22 cellular contexts compared by ENCODE assay signal in the genomic region with DNA sequence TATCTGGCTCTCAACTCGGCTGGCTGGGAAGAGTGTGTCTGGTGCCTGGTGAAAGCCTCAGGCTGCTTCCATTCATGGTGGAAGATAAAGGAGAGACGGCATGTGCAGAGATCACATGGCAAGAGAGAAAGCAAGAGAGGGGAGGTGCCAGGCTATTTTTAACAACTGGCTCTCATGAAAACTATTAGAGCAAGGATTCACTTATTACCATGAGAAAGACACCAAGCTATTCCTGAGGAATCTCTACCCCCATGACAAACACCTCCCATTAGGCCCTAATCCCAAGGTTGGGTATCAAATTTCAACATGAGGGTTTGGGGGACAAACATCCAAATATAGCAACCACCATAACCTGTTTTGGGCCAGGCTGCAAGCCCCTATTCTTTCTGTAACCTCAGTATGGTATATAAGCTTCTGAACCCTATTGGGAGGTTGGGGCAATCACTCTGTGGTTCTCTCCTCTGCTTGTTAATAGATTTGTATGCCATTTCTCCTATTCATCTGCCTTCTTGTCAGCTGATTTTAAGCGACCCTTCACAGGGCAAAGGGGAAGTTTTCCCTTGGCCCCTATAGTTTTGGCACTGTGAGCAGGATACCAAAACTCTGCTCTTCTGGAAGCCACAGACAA.
DNase-seq lines count a peak whose midpoint lies in the region; ATAC-seq, FAIRE-seq and TF ChIP-seq lines count a peak whose summit lies in the region.
"Had no signal": no experiment of that assay in that cellular context is flagged by ENCODE, and none has a peak within 500 bp of the region (broad histone marks: within the 10 kb centered on the region; RNA-seq: fewer than 3 reads in every experiment).

No MANE protein-coding gene starts in this region.

- no peak overlapping the region; the same call in 1 of the 2 replicates for H2BK12ac ChIP-seq in H1 (ENCODE audit: low read depth, low read length)

- no peak for TF ChIP-seq RAD21 in H1 (IDR thresholded peaks at IDR 0.05 in 1 of 2, conservative IDR thresholded peaks at IDR 0.05 in 1 of 2; ENCODE audit: low read depth in 2 of 2, low read length in 2 of 2)

- no peak overlapping the region for H3K14ac ChIP-seq in H1 (ENCODE audit: insufficient read length)

- no peak overlapping the region for H3K23ac ChIP-seq in H1 (ENCODE audit: insufficient read length)

- no peaks in the 10 kb centered on the region for H3K36me3 ChIP-seq in HUES48 (ENCODE audit: control insufficient read depth, insufficient read depth, low read length)
- no peaks in the 10 kb centered on the region for H3K36me3 ChIP-seq in H1 (ENCODE audit: control insufficient read depth in 2 of 4, insufficient read depth in 4 of 4, low read length in 3 of 4)
- H3K36me3 ChIP-seq: BE2C, SJSA1 had no signal

- H3K9me3 Mint-ChIP-seq in mesothelial cell of epicardium = peaks cover 4% of the 10 kb centered on the region
- H3K9me3 Mint-ChIP-seq in natural killer cell = peaks cover 2% of the 10 kb centered on the region in 2 donors

- POLR2A ChIA-PET in H1 (lab: Charles Lee; ENCODE audit: partially characterized antibody) = interaction anchor here (0.9 to 1.9 kb wide), 6 partner anchors 9 to 58 kb away, joined by 3 to 6 read pairs (median 4); no protein-coding TSS in a partner anchor

- H3K27ac ChIP-seq in HUES48 (ENCODE audit: low read depth, low read length) = peak overlapping the region; percentile 88
- peak overlapping the region; percentile 53; the same call in 1 of the 2 replicates for H3K27ac ChIP-seq in H1 (ENCODE audit: low read depth, low read length)
- H3K27ac ChIP-seq: PC-9, SJSA1 had no signal

- no peaks in the 10 kb centered on the region for H3K23me2 ChIP-seq in H1 (ENCODE audit: low read depth, low read length)

- DNase-seq in EH (ENCODE audit: low read depth) (peak; percentile 20), H1 (ENCODE audit: low read depth in 1 of 2, low spot score in 2 of 2) (peak in 1 of 2 experiments; percentile 34), iPS-NIHi7 (ENCODE audit: extremely low spot score) (peak; percentile 27), mesothelial cell of epicardium (ENCODE audit: low spot score in 2 of 2, unreplicated experiment in 2 of 2) (no peak), NCI-H524 treated with DMSO at 0.1 percent for 48 hours (lab: John Stamatoyannopoulos, UW) (no peak), natural killer cell (no peak)
- DNase-seq: BE2C; CD4-positive, CD25-positive, alpha-beta regulatory T cell; COR-L47; GF-D8; KG1; NCI-H1105 treated with DMSO at 0.1 percent for 48 hours; NCI-H1694 treated with DMSO at 0.1 percent for 48 hours; NCI-H2107; NCI-H2227 treated with DMSO at 0.1 percent for 48 hours; NCI-H524; PC-9 had no signal

- H3K27me3 ChIP-seq in HUES48 (ENCODE audit: control insufficient read depth, insufficient read depth, low read length) (peaks cover 76% of the 10 kb centered on the region), H1 (replicated peaks in 1 of 4; ENCODE audit: control insufficient read depth in 3 of 4, extremely low read depth in 1 of 4, insufficient read depth in 3 of 4, low read length in 3 of 4) (peaks cover 23 to 43% (median 39%) of the 10 kb centered on the region in 4 experiments)
- H3K27me3 ChIP-seq: BE2C, SJSA1 had no signal

- H2BK120ac ChIP-seq in H1 (replicated peaks; ENCODE audit: low read depth, low read length) = no peak overlapping the region

- no peak overlapping the region; the same call in 1 of the 2 replicates for H2AK5ac ChIP-seq in H1 (ENCODE audit: low read depth, low read length)

- no peaks in the 10 kb centered on the region for H3K79me2 ChIP-seq in H1 (ENCODE audit: control insufficient read depth in 1 of 2, insufficient read depth in 2 of 2, low read length in 2 of 2)

- peak; percentile 39 for FAIRE-seq in H1 (lab: Jason Lieb, UNC)
- FAIRE-seq: A204.1, HepG2 had no signal

- H2BK5ac ChIP-seq in H1 (ENCODE audit: low read depth, low read length) = no peak overlapping the region

- ATAC-seq in GM21529 (IDR thresholded peaks at IDR 0.05; ENCODE audit: unreplicated experiment) (no peak), natural killer cell (no peak)
- ATAC-seq: HepG2 had no signal

- CTCF ChIA-PET in H1 (lab: Charles Lee; ENCODE audit: partially characterized antibody) = interaction anchor here (0.8 kb wide), 1 partner anchor 638 kb away, joined by 7 read pairs; no protein-coding TSS in a partner anchor

- intact Hi-C loops in natural killer cell (cut with micrococcal nuclease) = no loop called here

- H3K56ac ChIP-seq in H1 (replicated peaks; ENCODE audit: insufficient read length, low read depth, low read length) = no peak overlapping the region

- peak overlapping the region; percentile 31; the same call in 1 of the 2 replicates for H3K4me3 ChIP-seq in HUES48 (ENCODE audit: low read depth, low read length)
- peak overlapping the region in 1 of 4 experiments; percentile 35; a peak in 2 of 8 replicates for H3K4me3 ChIP-seq in H1 (ENCODE audit: extremely low read depth in 1 of 4, insufficient read depth in 2 of 4, low read depth in 3 of 4, low read length in 4 of 4)
- H3K4me3 ChIP-seq: PC-9, SJSA1 had no signal

- H3K9me3 ChIP-seq in HUES48 (ENCODE audit: control insufficient read depth, insufficient read depth, low read length) (no peaks in the 10 kb centered on the region), H1 (ENCODE audit: insufficient read depth in 2 of 2, low read depth in 1 of 2, low read length in 1 of 2) (no peaks in the 10 kb centered on the region)
- H3K9me3 ChIP-seq: BE2C, SJSA1 had no signal

- peaks cover 0 to 2% of the 10 kb centered on the region in 2 experiments for H4K20me1 ChIP-seq in H1 (replicated peaks in 1 of 2; ENCODE audit: control insufficient read depth in 1 of 2, insufficient read depth in 2 of 2, low read length in 2 of 2)

- H2BK15ac ChIP-seq in H1 (ENCODE audit: low read length) = no peak overlapping the region

- no peak overlapping the region for H3K27ac Mint-ChIP-seq in mesothelial cell of epicardium
- no peak overlapping the region for H3K27ac Mint-ChIP-seq in natural killer cell
- H3K27ac Mint-ChIP-seq: CD4-positive, CD25-positive, alpha-beta regulatory T cell had no signal

- H4K5ac ChIP-seq in H1 (ENCODE audit: insufficient read length, low read depth, low read length) = no peak overlapping the region

- TF ChIP-seq EP300 in H1 (IDR thresholded peaks at IDR 0.05; ENCODE audit: borderline replicate concordance in 1 of 2, low read depth in 2 of 2, low read length in 2 of 2) = peak in 1 of 2 experiments; percentile 53; a peak in 1 of 3 replicates

- H3K18ac ChIP-seq in H1 (ENCODE audit: extremely low read depth, low read length) = no peak overlapping the region

- H3K27me3 Mint-ChIP-seq in mesothelial cell of epicardium (ENCODE audit: low read depth) (no peaks in the 10 kb centered on the region), natural killer cell (ENCODE audit: low read depth in 2 of 2) (no peaks in the 10 kb centered on the region)
- H3K27me3 Mint-ChIP-seq: CD4-positive, CD25-positive, alpha-beta regulatory T cell had no signal

- peak in 1 of 2 experiments; percentile 53; a peak in 1 of 3 replicates for TF ChIP-seq POLR2A in H1 (IDR thresholded peaks at IDR 0.05; ENCODE audit: control extremely low read depth in 1 of 2, low read depth in 2 of 2, low read length in 2 of 2)

- no peak overlapping the region for H4K91ac ChIP-seq in H1 (replicated peaks; ENCODE audit: insufficient read length, low read length)

- peaks cover 29% of the 10 kb centered on the region for H3K4me1 ChIP-seq in HUES48 (ENCODE audit: control insufficient read depth, insufficient read depth, low read length)
- peaks cover 3 to 16% (median 14%) of the 10 kb centered on the region in 4 experiments for H3K4me1 ChIP-seq in H1 (replicated peaks in 1 of 4; ENCODE audit: control insufficient read depth in 3 of 4, insufficient read depth in 4 of 4, low read length in 3 of 4)
- H3K4me1 ChIP-seq: BE2C had no signal

- H2AFZ ChIP-seq in H1 (ENCODE audit: low read length) = no peak overlapping the region
- H2AFZ ChIP-seq: PC-9 had no signal

- H3K36me3 Mint-ChIP-seq in mesothelial cell of epicardium (peaks cover 23% of the 10 kb centered on the region), natural killer cell (peaks cover 20% of the 10 kb centered on the region)

- H3K4me1 Mint-ChIP-seq in mesothelial cell of epicardium = peaks cover 21% of the 10 kb centered on the region
- H3K4me1 Mint-ChIP-seq in natural killer cell = no peaks in the 10 kb centered on the region
- H3K4me1 Mint-ChIP-seq: CD4-positive, CD25-positive, alpha-beta regulatory T cell had no signal

- H3K9ac ChIP-seq in HUES48 (ENCODE audit: low read depth, low read length) = no peak overlapping the region; the same call in 1 of the 2 replicates
- no peak overlapping the region for H3K9ac ChIP-seq in H1 (replicated peaks in 1 of 4; ENCODE audit: extremely low read depth in 1 of 4, low read depth in 3 of 4, low read length in 3 of 4)

- no peak overlapping the region for H3K4ac ChIP-seq in H1 (replicated peaks; ENCODE audit: insufficient read length, low read depth, low read length)

- H3K4me3 Mint-ChIP-seq in mesothelial cell of epicardium = no peak overlapping the region
- H3K4me3 Mint-ChIP-seq in natural killer cell = no peak overlapping the region
- H3K4me3 Mint-ChIP-seq: CD4-positive, CD25-positive, alpha-beta regulatory T cell had no signal

- H2BK20ac ChIP-seq in H1 (ENCODE audit: low read length) = no peak overlapping the region; the same call in 1 of the 2 replicates

- peak overlapping the region; percentile 50 to 54 for H3K4me2 ChIP-seq in H1 (ENCODE audit: insufficient read depth in 1 of 2, low read depth in 2 of 2, low read length in 2 of 2)
- H3K4me2 ChIP-seq: PC-9 had no signal

- H3K79me1 ChIP-seq in H1 (ENCODE audit: low read depth, low read length) = no peaks in the 10 kb centered on the region

- no peak for TF ChIP-seq CTCF in H1 (IDR thresholded peaks at IDR 0.05; ENCODE audit: control extremely low read depth in 1 of 3, insufficient read depth in 1 of 3, low read depth in 1 of 3, low read length in 3 of 3)
- TF ChIP-seq CTCF in mesothelial cell of epicardium (IDR thresholded peaks at IDR 0.05; ENCODE audit: unreplicated experiment) = no peak
- TF ChIP-seq CTCF in natural killer cell (IDR thresholded peaks at IDR 0.05) = no peak

- WGBS in H1 (ENCODE audit: extremely low coverage in 1 of 2, insufficient coverage in 1 of 2, insufficient read length in 1 of 2, insufficient replicate concordance in 2 of 2, low coverage in 1 of 2, low lambda C conversion rate in 2 of 2, missing lambda C conversion rate in 1 of 2), 2 experiments = 14% methylated on average over 3 of the region's 3 CpGs; no CpG with 5 or more reads in 1 of the 2 experiments

- H4K8ac ChIP-seq in H1 (ENCODE audit: extremely low read depth, insufficient read depth, low read length) = no peak overlapping the region

TF ChIP-seq in H1, 55 proteins besides CTCF, POLR2A, EP300 and RAD21 (continues in another document):
- no peak for TF ChIP-seq SP4 (IDR thresholded peaks at IDR 0.05; ENCODE audit: low read length)
- peak; percentile 51; the same call in 1 of the 2 replicates for TF ChIP-seq RBBP5 (IDR thresholded peaks at IDR 0.05; ENCODE audit: borderline replicate concordance, low read depth, low read length)
- TF ChIP-seq YY1 (IDR thresholded peaks at IDR 0.05; ENCODE audit: low read depth, low read length) = 0 out of 2 replicates have a peak, but pooled peaks have one; percentile 7
- no peak for TF ChIP-seq JUND (IDR thresholded peaks at IDR 0.05; ENCODE audit: low read length)
- TF ChIP-seq CBX5 (IDR thresholded peaks at IDR 0.05; ENCODE audit: low read depth, low read length) = no peak
- no peak for TF ChIP-seq ZNF274 (IDR thresholded peaks at IDR 0.05; ENCODE audit: borderline replicate concordance, extremely low read depth, low read length)

Comparison
In these comparisons a context has a peak if more than half of its experiments do, and no peak if none do; other contexts are left out.
1. DNase-seq: peak in EH (single experiment) and iPS-NIHi7 (single experiment); none in mesothelial cell of epicardium (0 of 2), NCI-H524 treated with DMSO at 0.1 percent for 48 hours (single experiment) and natural killer cell (single experiment).